Comparison of ENCODE assay signal across 17 cellular contexts in genomic region chr1:51960262-51960661, GRCh38. TPM values are rescaled to one million over a fixed set of nuclear protein-coding genes. Genes with fewer than 3 reads are reported as not detected.
A peak's percentile ranks its signal among the peaks of the same experiment; 100 is the strongest.
DNase-seq lines count a peak whose midpoint lies in the region; ATAC-seq and TF ChIP-seq lines count a peak whose summit lies in the region.
"Had no signal": no experiment of that assay in that cellular context is flagged by ENCODE, and none has a peak within 500 bp of the region (broad histone marks: within the 10 kb centered on the region; RNA-seq: fewer than 3 reads in every experiment).

No MANE protein-coding gene starts in this region.

- DNase-seq in GM23248 (peak; percentile 14), NCI-H1436 treated with DMSO at 0.1 percent for 48 hours (lab: John Stamatoyannopoulos, UW) (peak; percentile 22), NCI-H82 (lab: John Stamatoyannopoulos, UW) (peak; percentile 93), hepatocyte (ENCODE audit: low spot score) (peak; percentile 59)
- DNase-seq in stimulated activated CD4-positive, alpha-beta T cell treated with anti-CD3 and anti-CD28 coated beads, Interleukin-4, amount 100 ng/mL, for 4 hours = no peak
- DNase-seq: activated CD8-positive, alpha-beta memory T cell treated with anti-CD3 and anti-CD28 coated beads, Interleukin-2, amount 10 ng/mL, durations not matched to agents 7 days and 5 days; activated gamma-delta T cell; heart left ventricle; kidney; midbrain; stimulated activated CD4-positive, alpha-beta T cell treated with anti-CD3 and anti-CD28 coated beads, Interleukin-4, amount 100 ng/mL, for 24 hours had no signal

- H3F3A ChIP-seq in GM23248 (ENCODE audit: insufficient read depth) = peaks cover 48% of the 10 kb centered on the region

- H3K9me2 ChIP-seq in GM23248 (ENCODE audit: insufficient read depth) (no peaks in the 10 kb centered on the region), hepatocyte (replicated peaks; ENCODE audit: insufficient read depth) (no peaks in the 10 kb centered on the region)

- H3K4me2 ChIP-seq in GM23248 (ENCODE audit: unreplicated experiment) = no peak overlapping the region
- no peak overlapping the region for H3K4me2 ChIP-seq in hepatocyte

- H3K27ac ChIP-seq in GM23248 (no peak overlapping the region), hepatocyte (no peak overlapping the region)
- H3K27ac ChIP-seq: esophagus muscularis mucosa, heart left ventricle had no signal

- in situ Hi-C loops in GM23248 (cut with MboI) = no loop called here

- H3K9me3 ChIP-seq in GM23248 (ENCODE audit: low read depth) (no peaks in the 10 kb centered on the region), hepatocyte (ENCODE audit: low read depth) (no peaks in the 10 kb centered on the region)
- H3K9me3 ChIP-seq: esophagus muscularis mucosa, heart left ventricle had no signal

- H3K36me3 ChIP-seq in GM23248 (ENCODE audit: low read depth) (peaks cover 11% of the 10 kb centered on the region), hepatocyte (replicated peaks; ENCODE audit: insufficient read depth, low read depth) (no peaks in the 10 kb centered on the region)
- H3K36me3 ChIP-seq: esophagus muscularis mucosa, heart left ventricle had no signal

- no peak for TF ChIP-seq CTCF in hepatocyte (IDR thresholded peaks at IDR 0.05; ENCODE audit: poor library complexity)

- H4K20me1 ChIP-seq in GM23248 (ENCODE audit: insufficient read depth) (no peaks in the 10 kb centered on the region), hepatocyte (ENCODE audit: insufficient read depth, poor library complexity, severe bottlenecking) (no peaks in the 10 kb centered on the region)

- H3K27me3 ChIP-seq in GM23248 (replicated peaks; ENCODE audit: insufficient read depth) = no peaks in the 10 kb centered on the region
- no peaks in the 10 kb centered on the region for H3K27me3 ChIP-seq in hepatocyte

- H3K79me2 ChIP-seq in GM23248 (ENCODE audit: insufficient read depth) (peaks cover 68% of the 10 kb centered on the region), hepatocyte (no peaks in the 10 kb centered on the region)

- no peak overlapping the region for H2AFZ ChIP-seq in GM23248
- no peak overlapping the region for H2AFZ ChIP-seq in hepatocyte

- ATAC-seq in HG03457 (IDR thresholded peaks at IDR 0.05; ENCODE audit: unreplicated experiment) = no peak
- ATAC-seq in HG03520 (IDR thresholded peaks at IDR 0.05; ENCODE audit: unreplicated experiment) = no peak
- no peak for ATAC-seq in HG03139 (IDR thresholded peaks at IDR 0.05; ENCODE audit: unreplicated experiment)
- ATAC-seq: activated CD8-positive, alpha-beta memory T cell treated with anti-CD3 and anti-CD28 coated beads, Interleukin-2, amount 10 ng/mL, durations not matched to agents 7 days and 5 days; HCT116; heart left ventricle; sciatic nerve had no signal

- H3K4me3 ChIP-seq in GM23248 (no peak overlapping the region), hepatocyte (no peak overlapping the region)
- H3K4me3 ChIP-seq: esophagus muscularis mucosa, heart left ventricle had no signal

- no peak overlapping the region for H3K9ac ChIP-seq in GM23248

- 36 to 40% methylated on average over 3 of the region's 3 CpGs for WGBS in GM23248 (ENCODE audit: low coverage in 1 of 2, low lambda C conversion rate in 2 of 2, missing lambda C conversion rate in 2 of 2), 2 experiments
- 47% methylated on average over 3 of the region's 3 CpGs for WGBS in hepatocyte (ENCODE audit: low lambda C conversion rate, missing lambda C conversion rate)

- peaks cover 51% of the 10 kb centered on the region for H3K4me1 ChIP-seq in GM23248 (ENCODE audit: insufficient read depth)
- peaks cover 15% of the 10 kb centered on the region for H3K4me1 ChIP-seq in hepatocyte (ENCODE audit: insufficient read depth)
- H3K4me1 ChIP-seq: esophagus muscularis mucosa, heart left ventricle had no signal

RNA-seq across cellular contexts. Expression of gene RAB3B, which starts 30.2 kb away (rescaled TPM):
- 65.3 and 67.3 TPM in 2 replicates for total RNA-seq in GM23248 (2014; rRNA removed; shearing (Covaris generic))
- polyA plus RNA-seq in GM23248 (2016; fragmentation: Nextera tagmentation; extraction: Ambion mirVana) (54.2 and 54.9 TPM in 2 replicates), hepatocyte (7.5 and 9.7 TPM in 2 replicates)
- 23.1 and 24.7 TPM in 2 replicates for total RNA-seq in hepatocyte

Comparison
In these comparisons a context has a peak if more than half of its experiments do, and no peak if none do; other contexts are left out.
1. DNase-seq: peak in GM23248 (single experiment), NCI-H1436 treated with DMSO at 0.1 percent for 48 hours (single experiment), NCI-H82 (single experiment) and hepatocyte (single experiment); none in stimulated activated CD4-positive, alpha-beta T cell treated with anti-CD3 and anti-CD28 coated beads, Interleukin-4, amount 100 ng/mL, for 4 hours (0 of 2).